In genomic region chr10:122980209-122981065, GRCh38 we compare ENCODE assay signal across 8 cellular contexts. TPM values are rescaled to one million over a fixed set of nuclear protein-coding genes. Genes with fewer than 3 reads are reported as not detected.
DNase-seq lines count a peak whose midpoint lies in the region; ATAC-seq, FAIRE-seq and TF ChIP-seq lines count a peak whose summit lies in the region.

Gene PSTK, plus strand, starts transcription at chr10:122980401. Its CDS starts 79 bp downstream, at chr10:122980480.

- peak; percentile 74 for DNase-seq in NCI-H1105 treated with DMSO at 0.1 percent for 48 hours (lab: John Stamatoyannopoulos, UW)
- DNase-seq in SKM-1 treated with dmso at 0.1 percent for 144 hours (lab: John Stamatoyannopoulos, UW; ENCODE audit: unreplicated experiment): peak; percentile 83
- DNase-seq in activated naive CD8-positive, alpha-beta T cell treated with anti-CD3 and anti-CD28 coated beads, Interleukin-2, amount 50 U/mL, for 16 hours (ENCODE audit: low read depth, low spot score): peak; percentile 72
- peak; percentile 96 for DNase-seq in Right ventricle myocardium superior
- DNase-seq in pancreas: peak; percentile 87 to 96 (median 92)
- DNase-seq in tibial artery: peak; percentile 85 to 93

- no peaks in the 10 kb centered on the region for H3K9me3 ChIP-seq in pancreas
- no peaks in the 10 kb centered on the region for H3K9me3 ChIP-seq in tibial artery

- ATAC-seq in HG02759 (IDR thresholded peaks at IDR 0.05; ENCODE audit: unreplicated experiment) (peak; percentile 97), Right ventricle myocardium superior (ENCODE audit: poor library complexity) (peak; percentile 100), pancreas (peak; percentile 98 to 100 (median 98))

- H3K36me3 ChIP-seq in pancreas (no peaks in the 10 kb centered on the region), tibial artery (peaks cover 0 to 7% (median 0%) of the 10 kb centered on the region in 3 donors)

- H3K4me3 ChIP-seq in pancreas (peak within 1 kb of the TSS; percentile 32 to 73 (median 50)), tibial artery (peak within 1 kb of the TSS; percentile 64 to 88)

- peak; percentile 99 for TF ChIP-seq CTCF in GM12874 (IDR thresholded peaks at IDR 0.05; ENCODE audit: insufficient read depth, low read depth, low read length)
- TF ChIP-seq CTCF in pancreas (IDR thresholded peaks at IDR 0.05): peak; percentile 94 to 97 (median 95)
- peak; percentile 96 to 99 for TF ChIP-seq CTCF in tibial artery (IDR thresholded peaks at IDR 0.05)

- H3K27me3 ChIP-seq in pancreas (no peaks in the 10 kb centered on the region), tibial artery (no peaks in the 10 kb centered on the region)

- H3K4me1 ChIP-seq in pancreas (peaks cover 0 to 4% (median 0%) of the 10 kb centered on the region in 3 donors), tibial artery (peaks cover 0 to 13% (median 6%) of the 10 kb centered on the region in 4 donors)

- intact Hi-C loops in Right ventricle myocardium superior (cut with DNase I) (no loop called here), pancreas (cut with DNase I) (no loop called here), tibial artery (cut with DNase I; ENCODE audit: low total_unique reads) (loop anchor here (1.0 kb wide), 1 partner anchor 28 kb away; the partner anchor contains the start of gene IKZF5)

- no peak for FAIRE-seq in pancreas (lab: Jason Lieb, UNC)

- 1% methylated on average over 59 to 73 of the region's 73 CpGs for WGBS in pancreas, 2 donors

- H3K27ac ChIP-seq in pancreas (peak within 1 kb of the TSS; percentile 87 to 96 (median 94)), tibial artery (peak within 1 kb of the TSS; percentile 81 to 90)

RNA-seq across cellular contexts. Expression of gene PSTK, which starts in this region (rescaled TPM):
- total RNA-seq in Right ventricle myocardium superior: 2.9 TPM
- 1 to 10 TPM; 1.4 to 3.1 (median 2.2) TPM for total RNA-seq in pancreas
- polyA plus RNA-seq in pancreas: 1 to 10 TPM; 1.9 to 3.1 TPM

Comparison
In these comparisons a context has a peak if more than half of its experiments do, and no peak if none do; other contexts are left out.
1. Peak in every context shown above with its lines: DNase-seq, ATAC-seq, H3K4me3 ChIP-seq and H3K27ac ChIP-seq.